1 cellular context compared by ENCODE assay signal in the genomic region with DNA sequence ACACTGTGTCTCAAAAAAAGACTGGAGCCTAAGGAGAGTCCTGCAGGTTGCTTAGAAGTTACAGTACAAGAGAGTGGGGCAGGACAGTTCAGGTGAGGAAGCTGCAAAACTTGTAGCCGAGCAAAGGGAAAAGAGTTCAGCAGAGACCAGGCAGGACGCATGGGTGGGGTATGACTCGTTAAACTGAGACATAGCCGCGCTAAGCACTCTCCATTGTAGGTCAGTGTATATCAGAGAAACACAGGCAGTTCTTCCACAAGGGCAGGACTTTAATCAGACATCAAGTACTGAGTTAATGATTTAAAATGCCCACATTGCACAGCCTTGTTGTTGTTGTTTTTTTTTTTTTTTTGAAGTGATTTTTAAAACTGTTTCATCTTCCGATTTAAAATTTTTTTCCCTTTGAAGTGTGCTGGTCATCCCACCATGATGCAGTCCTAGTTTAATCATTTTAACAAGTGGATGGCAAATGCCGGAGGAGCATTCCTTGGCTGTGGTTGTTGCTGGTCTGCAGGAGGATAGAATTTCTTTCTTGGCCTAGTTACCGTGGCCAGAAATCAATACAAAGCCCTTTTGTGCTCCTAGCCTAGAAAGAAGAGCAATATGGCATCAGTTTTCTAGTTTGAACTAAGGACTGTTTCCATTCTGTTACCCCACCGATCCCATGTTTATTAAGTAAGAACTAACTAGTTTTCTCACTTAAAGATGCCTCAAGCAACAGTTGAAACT.
TF ChIP-seq lines count a peak whose summit lies in the region.

No MANE protein-coding gene starts in this region.

TF ChIP-seq in liver, 16 proteins besides CTCF, POLR2A, EP300 and RAD21:
- TF ChIP-seq, protein P1, sequence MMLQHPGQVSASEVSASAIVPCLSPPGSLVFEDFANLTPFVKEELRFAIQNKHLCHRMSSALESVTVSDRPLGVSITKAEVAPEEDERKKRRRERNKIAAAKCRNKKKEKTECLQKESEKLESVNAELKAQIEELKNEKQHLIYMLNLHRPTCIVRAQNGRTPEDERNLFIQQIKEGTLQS (IDR thresholded peaks at IDR 0.05): no peak
- TF ChIP-seq FOXA1 (IDR thresholded peaks at IDR 0.05) (no peak), RXRA (IDR thresholded peaks at IDR 0.05) (no peak), GABPA (IDR thresholded peaks at IDR 0.05 in 1 of 2, conservative IDR thresholded peaks at IDR 0.05 in 1 of 2) (no peak), HNF4A (conservative IDR thresholded peaks at IDR 0.05) (peak; percentile 25 to 43)
- TF ChIP-seq, protein P2, sequence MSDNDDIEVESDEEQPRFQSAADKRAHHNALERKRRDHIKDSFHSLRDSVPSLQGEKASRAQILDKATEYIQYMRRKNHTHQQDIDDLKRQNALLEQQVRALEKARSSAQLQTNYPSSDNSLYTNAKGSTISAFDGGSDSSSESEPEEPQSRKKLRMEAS (IDR thresholded peaks at IDR 0.05): no peak
